Comparison of ENCODE assay signal across 8 cellular contexts in genomic region chr15:56887782-56888127, GRCh38. TPM values are rescaled to one million over a fixed set of nuclear protein-coding genes. Genes with fewer than 3 reads are reported as not detected.
DNase-seq lines count a peak whose midpoint lies in the region; ATAC-seq and TF ChIP-seq lines count a peak whose summit lies in the region.

No MANE protein-coding gene starts in this region.

- TSS peak; percentile 74 for BruUV-seq in MCF 10A (replicated peaks; lab: Mats Ljungman, UMichigan)

- no peaks in the 10 kb centered on the region for H3K9me3 ChIP-seq in cardiac muscle cell (ENCODE audit: low read depth)
- H3K9me3 ChIP-seq in mesodermal cell (ENCODE audit: control insufficient read depth, low read length), result no peaks in the 10 kb centered on the region
- H3K9me3 ChIP-seq in uterus, result no peaks in the 10 kb centered on the region

- H3K27ac Mint-ChIP-seq in MCF 10A (ENCODE audit: low read depth, unreplicated experiment), result peak overlapping the region; percentile 61

- no CpG with 5 or more reads among the region's 1 CpG for WGBS in mesodermal cell (ENCODE audit: insufficient coverage in 2 of 2), 2 experiments

- peaks cover 7% of the 10 kb centered on the region for H3K36me3 Mint-ChIP-seq in MCF 10A (ENCODE audit: insufficient read depth, unreplicated experiment)

- H3K4me3 ChIP-seq in cardiac muscle cell (peak overlapping the region; percentile 38), mesodermal cell (ENCODE audit: extremely low read depth, insufficient read depth, low read length, poor library complexity, severe bottlenecking) (peak overlapping the region; percentile 52), uterus (peak overlapping the region; percentile 46 to 70)

- H3K4me1 ChIP-seq in cardiac muscle cell (ENCODE audit: low read depth) (peaks cover 7% of the 10 kb centered on the region), mesodermal cell (ENCODE audit: control insufficient read depth, insufficient read depth, low read length, poor library complexity, severe bottlenecking) (peaks cover 12% of the 10 kb centered on the region), uterus (no peaks in the 10 kb centered on the region)

- intact Hi-C loops in left cardiac atrium (cut with DNase I), result loop anchor here in 1 of 2 donors (1.0 kb wide), 1 partner anchor 31 kb away; the partner anchor contains the start of gene TCF12
- intact Hi-C loops in MCF 10A (cut with micrococcal nuclease), result loop anchor here (1.0 to 10.0 kb wide), 3 partner anchors 31 to 391 kb away; partner anchors contain the start of gene TCF12
- intact Hi-C loops in uterus (cut with DNase I; ENCODE audit: low total_unique reads), result loop anchor here (1.0 kb wide), 1 partner anchor 31 kb away; the partner anchor contains the start of gene TCF12

- H3K27ac ChIP-seq in cardiac muscle cell (peak overlapping the region; percentile 95), mesodermal cell (ENCODE audit: low read depth, low read length, severe bottlenecking) (peak overlapping the region; percentile 96), uterus (peak overlapping the region; percentile 96 to 99)

- TF ChIP-seq CTCF in cardiac muscle cell (IDR thresholded peaks at IDR 0.05; ENCODE audit: low read depth, low read length), result no peak
- TF ChIP-seq CTCF in MCF 10A (IDR thresholded peaks at IDR 0.05; ENCODE audit: unreplicated experiment), result no peak
- TF ChIP-seq CTCF in uterus (IDR thresholded peaks at IDR 0.05), result no peak
- no peak for TF ChIP-seq CTCF in omental fat pad (IDR thresholded peaks at IDR 0.05)

- peak overlapping the region; percentile 81 for H3K4me3 Mint-ChIP-seq in MCF 10A (ENCODE audit: unreplicated experiment)

- no peak for TF ChIP-seq POLR2A in uterus (IDR thresholded peaks at IDR 0.05)

- POLR2A ChIA-PET in MCF 10A (lab: Yijun Ruan, JAX), result interaction anchor here (0.6 to 3.1 kb wide), 20 partner anchors 11 to 262 kb away, joined by 3 to 88 read pairs (median 4); partner anchors contain the start of genes TCF12 and ZNF280D

- DNase-seq in cardiac muscle cell (ENCODE audit: low read depth in 1 of 2, low spot score in 1 of 2) (no peak), left cardiac atrium (no peak), MCF 10A (ENCODE audit: unreplicated experiment) (no peak), uterus (no peak), NCI-H2227 (lab: John Stamatoyannopoulos, UW; ENCODE audit: unreplicated experiment) (no peak), omental fat pad (ENCODE audit: low spot score) (no peak), NCI-H446 (lab: John Stamatoyannopoulos, UW) (no peak)

- H3K27me3 Mint-ChIP-seq in MCF 10A (ENCODE audit: insufficient read depth, unreplicated experiment), result no peaks in the 10 kb centered on the region

- H3K36me3 ChIP-seq in cardiac muscle cell (no peaks in the 10 kb centered on the region), mesodermal cell (ENCODE audit: control insufficient read depth, insufficient read depth, low read length) (no peaks in the 10 kb centered on the region), uterus (no peaks in the 10 kb centered on the region)

- CTCF ChIA-PET in MCF 10A (lab: Yijun Ruan, JAX), result interaction anchor here (0.6 to 1.1 kb wide), 4 partner anchors 65 to 331 kb away, joined by 3 read pairs; no protein-coding TSS in a partner anchor

- H3K4me1 Mint-ChIP-seq in MCF 10A (ENCODE audit: insufficient read depth, unreplicated experiment), result peaks cover 24% of the 10 kb centered on the region

- H3K9me3 Mint-ChIP-seq in MCF 10A (ENCODE audit: unreplicated experiment), result no peaks in the 10 kb centered on the region

- H3K27me3 ChIP-seq in cardiac muscle cell (no peaks in the 10 kb centered on the region), uterus (no peaks in the 10 kb centered on the region)

- ATAC-seq in left cardiac atrium (no peak), omental fat pad (ENCODE audit: low FRiP score) (no peak)

RNA-seq across cellular contexts. Expression of gene TCF12, which starts 30.7 kb away (rescaled TPM):
- total RNA-seq in cardiac muscle cell, result 135 and 137 TPM in 2 replicates
- 42.6 and 58.4 TPM in 2 replicates for polyA plus RNA-seq in cardiac muscle cell
- total RNA-seq in left cardiac atrium, result 10 to 100 TPM; 44.0 to 53.9 TPM
- 140 and 163 TPM in 2 replicates for total RNA-seq in MCF 10A (2022)
- polyA plus RNA-seq in mesodermal cell (2013, experiment 1 of 2), result 110 TPM
- 89.0 TPM for polyA plus RNA-seq in mesodermal cell (2013, experiment 2 of 2)
- 100 to 1,000 TPM; 109 to 361 (median 196) TPM for total RNA-seq in uterus
- 100 to 1,000 TPM in 2 of 4 donors, 10 to 100 TPM in 2; 93.9 to 165 (median 111) TPM for total RNA-seq in omental fat pad
